In the genomic region with DNA sequence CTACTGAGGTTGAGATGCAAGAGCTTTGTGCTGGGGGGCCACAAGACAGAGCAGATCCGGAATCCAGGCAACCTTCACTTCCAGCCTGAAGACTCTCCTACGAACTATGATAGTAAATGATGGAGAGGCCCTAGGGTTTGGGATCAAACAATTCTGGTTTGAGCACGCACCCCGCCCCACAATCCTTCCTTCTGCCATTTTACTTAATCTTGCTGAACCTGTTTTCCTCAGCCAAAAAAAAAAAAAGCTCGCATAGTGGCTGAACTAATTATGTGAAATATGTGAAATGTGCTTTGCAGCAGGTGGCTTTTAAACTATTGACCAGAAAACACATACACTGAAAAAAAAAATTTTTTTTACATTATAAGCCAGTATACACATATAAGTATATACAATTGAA, we compare ENCODE assay signal across 1 cellular context.
TF ChIP-seq lines count a peak whose summit lies in the region.

No MANE protein-coding gene starts in this region.

TF ChIP-seq in endothelial cell of umbilical vein, 7 proteins besides CTCF, POLR2A, EP300 and RAD21:
- TF ChIP-seq, protein P1, sequence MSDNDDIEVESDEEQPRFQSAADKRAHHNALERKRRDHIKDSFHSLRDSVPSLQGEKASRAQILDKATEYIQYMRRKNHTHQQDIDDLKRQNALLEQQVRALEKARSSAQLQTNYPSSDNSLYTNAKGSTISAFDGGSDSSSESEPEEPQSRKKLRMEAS (IDR thresholded peaks at IDR 0.05; ENCODE audit: insufficient read depth, insufficient read length) = no peak
- TF ChIP-seq FOS (IDR thresholded peaks at IDR 0.05; ENCODE audit: borderline replicate concordance, insufficient read depth, low read length) (no peak), GATA2 (IDR thresholded peaks at IDR 0.05; ENCODE audit: insufficient read depth, insufficient read length, low read depth, low read length) (no peak), MYC (IDR thresholded peaks at IDR 0.05; ENCODE audit: low read depth, low read length) (no peak)
TF ChIP-seq in endothelial cell of umbilical vein: peak in this region for 0.
